In the genomic region with DNA sequence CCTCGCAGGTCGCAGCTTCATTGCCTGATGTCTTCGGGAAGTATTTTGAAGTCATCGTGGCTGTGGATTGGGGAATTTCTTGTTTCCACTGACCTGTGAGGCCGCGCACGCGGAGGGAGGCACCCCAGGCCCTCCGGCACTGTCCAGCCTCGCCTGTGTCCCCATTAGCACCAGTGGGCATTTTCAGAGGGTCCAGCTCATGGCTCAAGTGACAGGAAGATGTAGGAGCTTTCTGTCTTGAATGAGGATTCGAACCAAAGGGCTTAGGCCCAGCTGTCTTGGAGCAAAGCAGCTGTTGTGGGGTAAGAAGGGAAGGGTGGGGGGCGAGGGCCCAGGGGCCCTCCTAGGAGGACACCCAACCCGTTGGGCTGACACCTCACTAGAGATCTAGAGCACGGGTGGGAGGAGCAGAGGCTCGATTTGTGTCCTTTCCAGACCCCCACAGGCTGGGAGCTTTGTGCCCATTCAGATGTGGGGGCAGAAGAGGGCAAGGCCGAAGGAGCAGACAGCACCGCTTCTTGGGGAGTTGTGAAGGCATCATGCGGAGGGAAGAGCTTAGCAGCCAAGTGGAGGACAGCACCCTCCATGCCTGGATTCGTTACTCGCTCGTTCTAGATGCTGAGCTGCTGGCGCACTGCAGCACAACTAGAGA, we compare ENCODE assay signal across 8 cellular contexts. TPM values are rescaled to one million over a fixed set of nuclear protein-coding genes. Genes with fewer than 3 reads are reported as not detected.
DNase-seq lines count a peak whose midpoint lies in the region; ATAC-seq and TF ChIP-seq lines count a peak whose summit lies in the region.

No MANE protein-coding gene starts in this region.

- H3K56ac ChIP-seq in IMR-90 (ENCODE audit: extremely low read depth, insufficient read depth, low read length): peak overlapping the region; percentile 47

- DNase-seq in AG08395 (ENCODE audit: low spot score) (peak; percentile 2), IMR-90 (no peak), G401 (ENCODE audit: low spot score) (no peak), AG08396 (ENCODE audit: low spot score) (no peak), GM19240 (ENCODE audit: insufficient read length, low spot score) (no peak)
- DNase-seq in central memory CD8-positive, alpha-beta T cell (ENCODE audit: low spot score in 2 of 2): no peak
- no peak for DNase-seq in activated CD4-positive, CD25-positive, alpha-beta regulatory T cell (lab: John Stamatoyannopoulos, UW)

- peak overlapping the region; percentile 78 for H3K4me2 ChIP-seq in IMR-90 (ENCODE audit: low read depth, low read length)

- CTCF ChIA-PET in IMR-90 (lab: Yijun Ruan, JAX): interaction anchor here (1.8 kb wide), 1 partner anchor 118 kb away, joined by 4 read pairs; no protein-coding TSS in a partner anchor

- peak overlapping the region; percentile 90 for H3K4me3 Mint-ChIP-seq in central memory CD8-positive, alpha-beta T cell

- H2BK5ac ChIP-seq in IMR-90 (ENCODE audit: low read depth, low read length, poor library complexity, severe bottlenecking): peak overlapping the region; percentile 67

- H3K79me1 ChIP-seq in IMR-90 (ENCODE audit: low read depth in 1 of 2, low read length in 2 of 2): peaks cover 11 to 17% of the 10 kb centered on the region in 2 experiments; a peak in 3 of 4 replicates

- H3K4me1 ChIP-seq in IMR-90 (ENCODE audit: control insufficient read depth, insufficient read depth, low read length): no peaks in the 10 kb centered on the region; the same call in 1 of the 2 replicates
- H3K4me1 ChIP-seq in mucosa of stomach (ENCODE audit: control insufficient read depth, insufficient read depth, low read length): peaks cover 7% of the 10 kb centered on the region

- no peak overlapping the region for H2BK120ac ChIP-seq in IMR-90 (ENCODE audit: low read depth, low read length)

- peak overlapping the region; percentile 89 for H2AK9ac ChIP-seq in IMR-90 (replicated peaks; ENCODE audit: low read depth, low read length, poor library complexity)

- H3K14ac ChIP-seq in IMR-90 (replicated peaks; ENCODE audit: low read depth, low read length): peak overlapping the region; percentile 60; the same call in 1 of the 2 replicates

- H4K91ac ChIP-seq in IMR-90 (ENCODE audit: insufficient read depth, low read depth, low read length): no peak overlapping the region

- H2BK20ac ChIP-seq in IMR-90 (ENCODE audit: low read depth, low read length): no peak overlapping the region

- dilution Hi-C loops in IMR-90 (cut with HindIII; ENCODE audit: low sequenced_read_pairs, unreplicated experiment): no loop called here

- ATAC-seq in IMR-90 (ENCODE audit: low read depth): no peak
- ATAC-seq in central memory CD8-positive, alpha-beta T cell (replicated peaks; ENCODE audit: extremely low read depth, poor library complexity, severe bottlenecking): no peak

- peak overlapping the region; percentile 7; the same call in 1 of the 2 replicates for H3K23ac ChIP-seq in IMR-90 (ENCODE audit: low read depth, low read length)

- peaks cover 45% of the 10 kb centered on the region for H3K36me3 Mint-ChIP-seq in central memory CD8-positive, alpha-beta T cell (ENCODE audit: insufficient read depth)

- H3K27me3 ChIP-seq in IMR-90 (ENCODE audit: control insufficient read depth, insufficient read depth, low read length) (no peaks in the 10 kb centered on the region), mucosa of stomach (ENCODE audit: control insufficient read depth, insufficient read depth, low read length) (no peaks in the 10 kb centered on the region)

- H3K36me3 ChIP-seq in IMR-90 (ENCODE audit: control insufficient read depth, insufficient read depth, low read length): peaks cover 9% of the 10 kb centered on the region
- H3K36me3 ChIP-seq in mucosa of stomach (ENCODE audit: control insufficient read depth, insufficient read depth, low read length): no peaks in the 10 kb centered on the region

- POLR2A ChIA-PET in IMR-90 (lab: Charles Lee; ENCODE audit: unreplicated experiment): no interaction called here

- peak overlapping the region; percentile 84 for H3K4ac ChIP-seq in IMR-90 (ENCODE audit: low read depth, low read length)

- H3K9ac ChIP-seq in IMR-90 (ENCODE audit: low read depth, low read length): peak overlapping the region; percentile 76
- H3K9ac ChIP-seq in mucosa of stomach (ENCODE audit: low read length): peak overlapping the region; percentile 86

- H3K9me3 ChIP-seq in IMR-90 (ENCODE audit: control insufficient read depth, insufficient read depth, low read length): no peaks in the 10 kb centered on the region
- H3K9me3 ChIP-seq in mucosa of stomach (ENCODE audit: control insufficient read depth, low read length): peaks cover under 1% of the 10 kb centered on the region

- intact Hi-C loops in IMR-90 (cut with micrococcal nuclease): loop anchor here (1.0 to 2.0 kb wide), 2 partner anchors 85 to 118 kb away; partner anchors contain the start of genes ZNF25 and ZNF33A

- no peaks in the 10 kb centered on the region for H4K20me1 ChIP-seq in IMR-90 (ENCODE audit: insufficient read depth, low read length)

- peak overlapping the region; percentile 47 for H4K5ac ChIP-seq in IMR-90 (ENCODE audit: low read depth, low read length)

- 15% methylated on average over 10 of the region's 22 CpGs; no CpG with 5 or more reads in 1 of the 2 experiments for WGBS in IMR-90 (ENCODE audit: extremely low coverage in 2 of 2, insufficient read length in 1 of 2), 2 experiments

- TF ChIP-seq POLR2A in IMR-90 (IDR thresholded peaks at IDR 0.05; ENCODE audit: low read depth, low read length): no peak

- H2BK15ac ChIP-seq in IMR-90 (ENCODE audit: low read depth, low read length): no peak overlapping the region

- H3K9me1 ChIP-seq in IMR-90 (ENCODE audit: insufficient read depth, low read length): 0 out of 2 replicates have a peak, but pooled peaks cover 5% of the 10 kb centered on the region

- BruUV-seq in IMR-90 (replicated peaks; lab: Mats Ljungman, UMichigan): no TSS peak

- peak overlapping the region; percentile 99 for H2AFZ ChIP-seq in IMR-90 (replicated peaks; ENCODE audit: low read length, poor library complexity)

- H3K4me1 Mint-ChIP-seq in central memory CD8-positive, alpha-beta T cell: peaks cover 41% of the 10 kb centered on the region

- peak overlapping the region; percentile 68 for H2AK5ac ChIP-seq in IMR-90 (ENCODE audit: low read depth, low read length)

- peak overlapping the region; percentile 36; the same call in 1 of the 2 replicates for H3K18ac ChIP-seq in IMR-90 (ENCODE audit: low read depth, low read length)

- peak overlapping the region; percentile 84 for H3K27ac Mint-ChIP-seq in central memory CD8-positive, alpha-beta T cell (ENCODE audit: low read depth)

- peak overlapping the region; percentile 71 for H3K4me3 ChIP-seq in IMR-90 (ENCODE audit: insufficient read depth, low read depth, low read length)
- H3K4me3 ChIP-seq in mucosa of stomach (ENCODE audit: low read length): peak overlapping the region; percentile 71

- no peak for TF ChIP-seq RAD21 in IMR-90 (IDR thresholded peaks at IDR 0.05; ENCODE audit: low read length)

- peak overlapping the region; percentile 83 for H3K27ac ChIP-seq in IMR-90 (ENCODE audit: insufficient read depth, low read length)

- peak overlapping the region; percentile 51 to 85; a peak in 3 of 4 replicates for H4K8ac ChIP-seq in IMR-90 (ENCODE audit: low read depth in 2 of 2, low read length in 2 of 2)

- in situ Hi-C loops in IMR-90 (cut with MboI; ENCODE audit: low sequenced_read_pairs) (no loop called here), G401 (cut with HindIII; ENCODE audit: low sequenced_read_pairs) (no loop called here)

- H3K27me3 Mint-ChIP-seq in central memory CD8-positive, alpha-beta T cell: no peaks in the 10 kb centered on the region

- H3K9me3 Mint-ChIP-seq in central memory CD8-positive, alpha-beta T cell: peaks cover 4% of the 10 kb centered on the region

- no peak for TF ChIP-seq CTCF in IMR-90 (conservative IDR thresholded peaks at IDR 0.05; ENCODE audit: low read depth, low read length)

TF ChIP-seq in IMR-90, 13 proteins besides CTCF, POLR2A, EP300 and RAD21:
- TF ChIP-seq, protein P1, sequence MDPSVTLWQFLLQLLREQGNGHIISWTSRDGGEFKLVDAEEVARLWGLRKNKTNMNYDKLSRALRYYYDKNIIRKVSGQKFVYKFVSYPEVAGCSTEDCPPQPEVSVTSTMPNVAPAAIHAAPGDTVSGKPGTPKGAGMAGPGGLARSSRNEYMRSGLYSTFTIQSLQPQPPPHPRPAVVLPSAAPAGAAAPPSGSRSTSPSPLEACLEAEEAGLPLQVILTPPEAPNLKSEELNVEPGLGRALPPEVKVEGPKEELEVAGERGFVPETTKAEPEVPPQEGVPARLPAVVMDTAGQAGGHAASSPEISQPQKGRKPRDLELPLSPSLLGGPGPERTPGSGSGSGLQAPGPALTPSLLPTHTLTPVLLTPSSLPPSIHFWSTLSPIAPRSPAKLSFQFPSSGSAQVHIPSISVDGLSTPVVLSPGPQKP (IDR thresholded peaks at IDR 0.05; ENCODE audit: borderline replicate concordance, low read depth, low read length): no peak
- no peak for TF ChIP-seq CHD1 (IDR thresholded peaks at IDR 0.05; ENCODE audit: low read depth, low read length)
- TF ChIP-seq NFE2L2 (IDR thresholded peaks at IDR 0.05; ENCODE audit: low read depth, low read length): no peak
- no peak for TF ChIP-seq CEBPB (IDR thresholded peaks at IDR 0.05; ENCODE audit: low read depth, low read length)
- no peak for TF ChIP-seq MAZ (IDR thresholded peaks at IDR 0.05; ENCODE audit: borderline replicate concordance, low read depth, low read length)
- no peak for TF ChIP-seq FOS (IDR thresholded peaks at IDR 0.05; ENCODE audit: low read depth, low read length)
- TF ChIP-seq SMC3 (IDR thresholded peaks at IDR 0.05; ENCODE audit: low read depth, low read length): no peak
- no peak for TF ChIP-seq RCOR1 (IDR thresholded peaks at IDR 0.05; ENCODE audit: insufficient replicate concordance, low read length)
- no peak for TF ChIP-seq MXI1 (IDR thresholded peaks at IDR 0.05; ENCODE audit: borderline replicate concordance, low read depth, low read length)
- no peak for TF ChIP-seq MAFK (IDR thresholded peaks at IDR 0.05; ENCODE audit: low read depth, low read length)
- no peak for TF ChIP-seq RFX5 (IDR thresholded peaks at IDR 0.05; ENCODE audit: low read depth, low read length)
- TF ChIP-seq USF2 (IDR thresholded peaks at IDR 0.05; ENCODE audit: low read depth, low read length): no peak
- no peak for TF ChIP-seq BHLHE40 (IDR thresholded peaks at IDR 0.05; ENCODE audit: low read depth, low read length)
TF ChIP-seq in IMR-90: peak in this region for 0.

RNA-seq across cellular contexts. Expression of gene ZNF37A, which starts 0.9 kb away (rescaled TPM):
- total RNA-seq in IMR-90 (2012; rRNA removed): 8.6 and 10.0 TPM in 2 replicates
- polyA plus RNA-seq in IMR-90 (2012; rRNA removed): 3.6 and 5.5 TPM in 2 replicates
- 1.1 and 3.0 TPM in 2 replicates for polyA plus RNA-seq in IMR-90 (2012; cell fraction: cytosol; rRNA removed)
- 4.8 and 13.6 TPM in 2 replicates for polyA plus RNA-seq in IMR-90 (2012; cell fraction: nucleus; rRNA removed; ENCODE audit: low replicate concordance)
- 12.1 and 17.0 TPM in 2 replicates for total RNA-seq in G401 (2014; rRNA removed; shearing (Covaris generic))
